Comparison of ENCODE assay signal across 8 cellular contexts in genomic region chr9:15307523-15307841, GRCh38. TPM values are rescaled to one million over a fixed set of nuclear protein-coding genes. Genes with fewer than 3 reads are reported as not detected.
DNase-seq lines count a peak whose midpoint lies in the region; ATAC-seq lines count a peak whose summit lies in the region.

No MANE protein-coding gene starts in this region.

- H3K4me3 Mint-ChIP-seq in activated naive CD8-positive, alpha-beta T cell = peak overlapping the region; percentile 96

- H3K27me3 Mint-ChIP-seq in activated naive CD8-positive, alpha-beta T cell = no peaks in the 10 kb centered on the region

- no peaks in the 10 kb centered on the region for H3K9me3 Mint-ChIP-seq in activated naive CD8-positive, alpha-beta T cell (ENCODE audit: low read depth)

- peak overlapping the region; percentile 74 for H3K4me3 ChIP-seq in mesodermal cell (ENCODE audit: extremely low read depth, insufficient read depth, low read length, poor library complexity, severe bottlenecking)

- 6 to 30% methylated on average over 4 of the region's 12 CpGs for WGBS in mesodermal cell (ENCODE audit: insufficient coverage in 2 of 2), 2 experiments

- no peaks in the 10 kb centered on the region for H3K9me3 ChIP-seq in mesodermal cell (ENCODE audit: control insufficient read depth, low read length)

- H3K27ac ChIP-seq in mesodermal cell (ENCODE audit: low read depth, low read length, severe bottlenecking) = no peak overlapping the region

- H3K36me3 Mint-ChIP-seq in activated naive CD8-positive, alpha-beta T cell = no peaks in the 10 kb centered on the region

- ATAC-seq in GM18520 (IDR thresholded peaks at IDR 0.05; ENCODE audit: unreplicated experiment) (peak; percentile 15), HG02943 (IDR thresholded peaks at IDR 0.05; ENCODE audit: low read depth, unreplicated experiment) (peak; percentile 21)

- H3K4me1 ChIP-seq in mesodermal cell (ENCODE audit: control insufficient read depth, insufficient read depth, low read length, poor library complexity, severe bottlenecking) = peaks cover 4% of the 10 kb centered on the region

- DNase-seq in NCI-H146 treated with DMSO at 0.1 percent for 48 hours (lab: John Stamatoyannopoulos, UW; ENCODE audit: unreplicated experiment) (no peak), AG08395 (ENCODE audit: low spot score) (no peak), HuH-7 (ENCODE audit: low spot score) (no peak)
- DNase-seq in activated CD8-positive, alpha-beta memory T cell treated with anti-CD3 and anti-CD28 coated beads, Interleukin-2, amount 50 U/mL, for 4 hours = no peak

- no peaks in the 10 kb centered on the region for H3K36me3 ChIP-seq in mesodermal cell (ENCODE audit: control insufficient read depth, insufficient read depth, low read length)

- peak overlapping the region; percentile 82 for H3K27ac Mint-ChIP-seq in activated naive CD8-positive, alpha-beta T cell

- H3K4me1 Mint-ChIP-seq in activated naive CD8-positive, alpha-beta T cell (ENCODE audit: low read depth) = peaks cover 60% of the 10 kb centered on the region

RNA-seq across cellular contexts. Expression of gene TTC39B, which starts 0.5 kb away (rescaled TPM):
- polyA plus RNA-seq in mesodermal cell (2013, experiment 1 of 2) = 6.7 TPM
- 5.7 TPM for polyA plus RNA-seq in mesodermal cell (2013, experiment 2 of 2)
